Comparison of ENCODE assay signal across 27 cellular contexts in the genomic region with DNA sequence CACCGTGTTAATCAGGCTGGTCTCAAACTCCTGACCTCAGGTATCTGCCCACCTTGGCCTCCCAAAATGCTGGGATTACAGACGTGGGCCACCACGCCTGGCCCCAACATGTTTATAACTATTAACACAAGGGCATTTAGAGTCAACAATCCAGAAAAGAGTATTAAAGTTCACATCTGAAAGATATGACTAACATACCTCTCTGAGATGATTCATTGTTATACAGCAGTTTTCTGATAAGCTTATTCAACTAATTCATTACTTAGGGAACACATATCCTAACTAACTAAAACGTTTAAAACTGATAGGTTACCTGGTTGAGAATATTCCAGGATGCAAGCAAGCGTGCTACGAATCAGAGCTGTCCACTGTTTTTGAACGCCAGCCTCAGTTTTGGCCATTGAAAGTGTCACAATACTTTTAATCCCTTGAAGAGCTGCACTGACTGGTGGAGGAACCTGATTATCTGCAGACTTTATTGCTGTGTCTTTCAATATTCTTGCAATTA. TPM values are rescaled to one million over a fixed set of nuclear protein-coding genes. Genes with fewer than 3 reads are reported as not detected.
A peak's percentile ranks its signal among the peaks of the same experiment; 100 is the strongest.
DNase-seq lines count a peak whose midpoint lies in the region; ATAC-seq, FAIRE-seq and TF ChIP-seq lines count a peak whose summit lies in the region.
"Had no signal": no experiment of that assay in that cellular context is flagged by ENCODE, and none has a peak within 500 bp of the region (broad histone marks: within the 10 kb centered on the region; RNA-seq: fewer than 3 reads in every experiment).

No MANE protein-coding gene starts in this region.

- CTCF ChIA-PET in PC-3 (lab: Charles Lee), result interaction anchor here (0.6 kb wide), 1 partner anchor 383 kb away, joined by 3 read pairs; no protein-coding TSS in a partner anchor

- FAIRE-seq in pancreas (lab: Jason Lieb, UNC), result no peak
- FAIRE-seq: GM12878 had no signal

- H3K27ac ChIP-seq in PC-3 (ENCODE audit: low read length) (peak overlapping the region; percentile 49), colonic mucosa (peak overlapping the region; percentile 28), pancreas (no peak overlapping the region)
- H3K27ac ChIP-seq: HL-60, psoas muscle, spleen, upper lobe of right lung had no signal

- H3K4me1 ChIP-seq in PC-3 (ENCODE audit: insufficient read depth, low read length) (peaks cover 15% of the 10 kb centered on the region), colonic mucosa (no peaks in the 10 kb centered on the region), pancreas (no peaks in the 10 kb centered on the region)
- H3K4me1 ChIP-seq: psoas muscle, upper lobe of right lung had no signal

- BruUV-seq in PC-3 (replicated peaks; lab: Mats Ljungman, UMichigan), result no TSS peak

- in situ Hi-C loops in Caki2 (cut with HindIII; ENCODE audit: low pct_unique_long_range_greater_than_20kb, low sequenced_read_pairs), result no loop called here

- no peaks in the 10 kb centered on the region for H3K27me3 ChIP-seq in PC-3 (ENCODE audit: low read length)
- no peaks in the 10 kb centered on the region for H3K27me3 ChIP-seq in colonic mucosa
- H3K27me3 ChIP-seq in pancreas, result no peaks in the 10 kb centered on the region
- H3K27me3 ChIP-seq: spleen, upper lobe of right lung had no signal

- POLR2A ChIA-PET in PC-3 (lab: Charles Lee; ENCODE audit: unreplicated experiment), result no interaction called here

- no peak for TF ChIP-seq CTCF in PC-3 (conservative IDR thresholded peaks at IDR 0.05; ENCODE audit: low read depth, low read length)
- no peak for TF ChIP-seq CTCF in colonic mucosa (IDR thresholded peaks at IDR 0.05)
- TF ChIP-seq CTCF in pancreas (IDR thresholded peaks at IDR 0.05), result no peak

- 88 to 89% methylated on average over 7 of the region's 7 CpGs for WGBS in pancreas, 2 donors

- H3F3A ChIP-seq in PC-3 (ENCODE audit: low read length, unreplicated experiment), result no peaks in the 10 kb centered on the region

- H3K4me2 ChIP-seq in PC-3 (ENCODE audit: low read length), result peak overlapping the region; percentile 26; the same call in 1 of the 2 replicates

- H3K9ac ChIP-seq in PC-3 (ENCODE audit: low read length) (no peak overlapping the region), colonic mucosa (ENCODE audit: low read depth in 2 of 2, low read length in 2 of 2) (no peak overlapping the region)

- no peak overlapping the region for H3K4me3 ChIP-seq in PC-3 (ENCODE audit: low read length)
- H3K4me3 ChIP-seq in colonic mucosa, result no peak overlapping the region
- no peak overlapping the region for H3K4me3 ChIP-seq in pancreas
- H3K4me3 ChIP-seq: GM12878, psoas muscle, spleen, upper lobe of right lung had no signal

- H3K9me3 ChIP-seq in PC-3 (ENCODE audit: low read length) (no peaks in the 10 kb centered on the region), colonic mucosa (no peaks in the 10 kb centered on the region), pancreas (no peaks in the 10 kb centered on the region)
- H3K9me3 ChIP-seq: psoas muscle, spleen, upper lobe of right lung had no signal

- DNase-seq in Caki2 (ENCODE audit: low read depth) (peak; percentile 51), PC-3 (peak; percentile 57), colonic mucosa (no peak), kidney tubule cell (ENCODE audit: low spot score) (peak; percentile 7), pancreas (no peak), NCI-H2227 treated with DMSO at 0.1 percent for 48 hours (lab: John Stamatoyannopoulos, UW) (no peak)
- DNase-seq in activated T-cell treated with anti-CD3 and anti-CD28 coated beads, Interleukin-2, amount 50 U/mL, for 48 hours, result no peak
- DNase-seq: ACHN; activated effector memory CD4-positive, alpha-beta T cell treated with Interleukin-2 at 50 U/mL for 16 hours; C1 segment of cervical spinal cord; caudate nucleus; effector CD4-positive, alpha-beta T cell; H7; hypothalamus; KBM-7; mesendoderm; NCI-H1048; NCI-H2029; NCI-H446; NK-92 treated with Interleukin-12 subunit alpha and Interleukin-12 subunit beta, amount 100 ng/mL, for 24 hours; psoas muscle; spleen; stimulated activated CD4-positive, alpha-beta T cell treated with anti-CD3 and anti-CD28 coated beads, Interleukin-4, amount 100 ng/mL, for 4 hours; upper lobe of right lung had no signal

- intact Hi-C loops in PC-3 (cut with micrococcal nuclease), result no loop called here
- intact Hi-C loops in colonic mucosa (cut with DNase I), result loop anchor here (5.0 to 10.0 kb wide), 2 partner anchors 146 to 218 kb away; no protein-coding TSS in a partner anchor
- intact Hi-C loops in pancreas (cut with DNase I), result no loop called here

- H3K36me3 ChIP-seq in PC-3 (ENCODE audit: low read depth, low read length) (peaks cover 16% of the 10 kb centered on the region; the same call in 1 of the 2 replicates), colonic mucosa (no peaks in the 10 kb centered on the region), pancreas (peaks cover 0 to 41% (median 16%) of the 10 kb centered on the region in 3 donors)

- H3K79me2 ChIP-seq in PC-3 (ENCODE audit: low read length), result no peaks in the 10 kb centered on the region

- no peaks in the 10 kb centered on the region for H3K9me2 ChIP-seq in PC-3 (replicated peaks; ENCODE audit: low read length)

- H2AFZ ChIP-seq in PC-3 (ENCODE audit: low read length), result no peak overlapping the region

- peak; percentile 84 for ATAC-seq in PC-3
- ATAC-seq in pancreas, result no peak
- no peak for ATAC-seq in GM19351 (IDR thresholded peaks at IDR 0.05; ENCODE audit: unreplicated experiment)
- ATAC-seq: GM12878, psoas muscle, upper lobe of right lung had no signal

- no peaks in the 10 kb centered on the region for H4K20me1 ChIP-seq in PC-3 (ENCODE audit: low read length)

RNA-seq across cellular contexts. Expression of gene STRN, which starts 34.0 kb away (rescaled TPM):
- total RNA-seq in Caki2 (2014; rRNA removed; shearing (Covaris generic); ENCODE audit: low replicate concordance), result 5.7 and 7.8 TPM in 2 replicates
- total RNA-seq in PC-3 (2014; rRNA removed) (12.9 and 18.9 TPM in 2 replicates), colonic mucosa (10 to 100 TPM; 36.5 to 48.6 TPM), pancreas (10 to 100 TPM in 2 of 6 donors, 1 to 10 TPM in 4; 6.9 to 16.2 (median 8.7) TPM)
- 1 to 10 TPM; 1.8 to 3.0 TPM for polyA plus RNA-seq in pancreas

Comparison
In these comparisons a context has a peak if more than half of its experiments do, and no peak if none do; other contexts are left out.
1. DNase-seq: peak in Caki2 (single experiment), PC-3 (single experiment) and kidney tubule cell (single experiment); none in colonic mucosa (single experiment), activated T-cell treated with anti-CD3 and anti-CD28 coated beads, Interleukin-2, amount 50 U/mL, for 48 hours (0 of 2), pancreas (0 of 6) and NCI-H2227 treated with DMSO at 0.1 percent for 48 hours (single experiment).
2. H3K27ac ChIP-seq: peak in PC-3 (single experiment) and colonic mucosa (single experiment); none in pancreas (0 of 4).